ENCODE assay signal across 9 cellular contexts in the genomic region with DNA sequence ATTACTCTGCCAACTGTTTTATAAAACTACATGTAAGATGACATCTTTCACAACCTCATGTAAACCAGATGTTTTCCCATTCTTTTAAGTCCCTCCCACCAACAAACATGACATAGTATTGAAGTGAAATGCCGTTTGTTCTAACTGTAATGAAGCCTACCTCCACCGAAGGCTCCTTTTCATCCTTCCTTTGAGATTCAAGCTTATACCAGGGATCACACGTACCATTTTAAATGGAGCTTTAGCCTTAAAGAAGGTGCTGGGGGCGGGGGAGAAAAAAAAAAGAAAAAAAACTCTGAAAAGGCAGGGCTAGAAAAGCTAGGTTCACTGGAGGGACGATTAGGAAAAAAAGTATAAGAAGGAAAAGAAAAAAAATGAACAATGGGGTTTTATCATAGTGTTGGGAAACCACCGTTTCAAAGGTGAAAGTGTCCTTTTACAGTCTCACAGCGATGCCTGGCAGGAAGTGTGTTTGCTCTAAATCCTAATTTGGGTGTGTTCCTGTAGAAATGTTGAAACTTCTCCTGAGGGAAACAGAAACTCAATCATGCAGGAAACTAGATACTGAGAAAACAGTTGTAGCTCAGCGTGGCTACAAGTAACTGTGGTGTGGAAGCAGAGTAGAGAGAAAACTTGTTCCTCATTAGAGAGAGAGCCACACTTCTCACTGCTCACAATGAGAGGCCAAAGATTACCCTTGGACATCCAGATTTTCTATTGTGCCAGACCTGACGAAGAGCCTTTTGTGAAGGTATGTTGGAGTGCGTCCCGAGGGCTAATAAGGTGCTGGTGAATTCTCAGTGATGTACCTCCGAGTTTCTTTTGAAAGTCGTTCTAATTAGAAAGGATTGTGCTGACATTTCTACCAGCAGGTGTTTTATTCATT. TPM values are rescaled to one million over a fixed set of nuclear protein-coding genes. Genes with fewer than 3 reads are reported as not detected.
DNase-seq lines count a peak whose midpoint lies in the region; ATAC-seq and TF ChIP-seq lines count a peak whose summit lies in the region.
"Had no signal": no experiment of that assay in that cellular context is flagged by ENCODE, and none has a peak within 500 bp of the region (broad histone marks: within the 10 kb centered on the region; RNA-seq: fewer than 3 reads in every experiment).

No MANE protein-coding gene starts in this region.

- peak overlapping the region; percentile 14; the same call in 1 of the 2 replicates for H3K27ac ChIP-seq in HEK293 (ENCODE audit: extremely low read depth, low read depth, low read length)
- H3K27ac ChIP-seq: 22Rv1 had no signal

- H3K36me3 ChIP-seq in HEK293 (ENCODE audit: control insufficient read depth in 2 of 2, insufficient read depth in 1 of 2, low read length in 2 of 2): peaks cover 0 to 49% of the 10 kb centered on the region in 2 experiments; a peak in 2 of 3 replicates

- POLR2A ChIA-PET in HEK293 (lab: Yijun Ruan, JAX) (interaction anchor here (1.0 to 1.5 kb wide), 3 partner anchors 37 to 67 kb away, joined by 3 to 4 read pairs (median 3); partner anchors contain the start of gene HINT3), WTC11 (lab: Charles Lee) (no interaction called here)

- H3K27me3 Mint-ChIP-seq in WTC11 (ENCODE audit: low read depth) (no peaks in the 10 kb centered on the region), endothelial cell (ENCODE audit: unreplicated experiment) (peaks cover 2% of the 10 kb centered on the region), natural killer cell (ENCODE audit: low read depth in 2 of 2) (no peaks in the 10 kb centered on the region), type B pancreatic cell (no peaks in the 10 kb centered on the region)

- TF ChIP-seq CTCF in HEK293 (tag by site-specific recombination; IDR thresholded peaks at IDR 0.05) (no peak), WTC11 (IDR thresholded peaks at IDR 0.05) (no peak), endothelial cell (IDR thresholded peaks at IDR 0.05; ENCODE audit: unreplicated experiment) (no peak), natural killer cell (IDR thresholded peaks at IDR 0.05) (no peak), type B pancreatic cell (conservative IDR thresholded peaks at IDR 0.05) (no peak)

- H3K4me3 ChIP-seq in HEK293 (ENCODE audit: low read depth, low read length): peak overlapping the region; percentile 15

- H3K4me1 ChIP-seq in HEK293 (ENCODE audit: control insufficient read depth, insufficient read depth, low read length): peaks cover 11% of the 10 kb centered on the region

- H3K4me1 Mint-ChIP-seq in WTC11: peaks cover 24% of the 10 kb centered on the region
- H3K4me1 Mint-ChIP-seq in endothelial cell (ENCODE audit: unreplicated experiment): peaks cover 17% of the 10 kb centered on the region
- peaks cover 19 to 24% of the 10 kb centered on the region in 2 donors for H3K4me1 Mint-ChIP-seq in natural killer cell
- H3K4me1 Mint-ChIP-seq in type B pancreatic cell (ENCODE audit: unreplicated experiment): peaks cover 17% of the 10 kb centered on the region

- DNase-seq in DMS 273 (lab: John Stamatoyannopoulos, UW; ENCODE audit: unreplicated experiment): peak; percentile 19
- no peak for DNase-seq in DMS 273 treated with DMSO at 0.1 percent for 48 hours (lab: John Stamatoyannopoulos, UW)
- peak; percentile 97 for DNase-seq in M059J (ENCODE audit: low read depth)
- no peak for DNase-seq in WTC11 (ENCODE audit: low spot score)
- no peak for DNase-seq in endothelial cell (ENCODE audit: low spot score)
- DNase-seq in natural killer cell: no peak
- DNase-seq in type B pancreatic cell (ENCODE audit: extremely low spot score, unreplicated experiment): no peak

- intact Hi-C loops in natural killer cell (cut with micrococcal nuclease): loop anchor here (1.0 to 2.0 kb wide), 2 partner anchors 37 to 138 kb away; partner anchors contain the start of gene HINT3

- no peaks in the 10 kb centered on the region for H3K9me3 ChIP-seq in HEK293 (ENCODE audit: control insufficient read depth, insufficient read depth, low read depth, low read length)

- peak; percentile 27 for ATAC-seq in WTC11
- peak; percentile 88 to 95 (median 94) for ATAC-seq in natural killer cell

- H3K4me3 Mint-ChIP-seq in WTC11: no peak overlapping the region
- peak overlapping the region; percentile 35 for H3K4me3 Mint-ChIP-seq in endothelial cell (ENCODE audit: unreplicated experiment)
- peak overlapping the region; percentile 19 for H3K4me3 Mint-ChIP-seq in natural killer cell
- H3K4me3 Mint-ChIP-seq in type B pancreatic cell: peak overlapping the region; percentile 89

- CTCF ChIA-PET in HEK293 (lab: Yijun Ruan, JAX): interaction anchor here (0.7 to 8.4 kb wide), 6 partner anchors 12 to 162 kb away, joined by 3 to 72 read pairs (median 4); partner anchors contain the start of gene HINT3
- CTCF ChIA-PET in WTC11 (lab: Charles Lee): interaction anchor here (1.5 to 5.6 kb wide), 5 partner anchors 13 to 38 kb away, joined by 4 to 43 read pairs (median 6); partner anchors contain the start of gene HINT3

- peak overlapping the region; percentile 46 for H3K27ac Mint-ChIP-seq in WTC11
- peak overlapping the region; percentile 62 for H3K27ac Mint-ChIP-seq in endothelial cell (ENCODE audit: unreplicated experiment)
- H3K27ac Mint-ChIP-seq in natural killer cell: peak overlapping the region; percentile 87 to 88
- peak overlapping the region; percentile 98 for H3K27ac Mint-ChIP-seq in type B pancreatic cell

- no peaks in the 10 kb centered on the region for H3K9me3 Mint-ChIP-seq in WTC11
- H3K9me3 Mint-ChIP-seq in endothelial cell (ENCODE audit: unreplicated experiment): no peaks in the 10 kb centered on the region
- H3K9me3 Mint-ChIP-seq in natural killer cell: no peaks in the 10 kb centered on the region
- no peaks in the 10 kb centered on the region for H3K9me3 Mint-ChIP-seq in type B pancreatic cell

- H3K36me3 Mint-ChIP-seq in WTC11 (no peaks in the 10 kb centered on the region; the same call in 1 of the 2 replicates), endothelial cell (ENCODE audit: low read depth, unreplicated experiment) (peaks cover 34% of the 10 kb centered on the region), natural killer cell (peaks cover 36% of the 10 kb centered on the region), type B pancreatic cell (peaks cover 40% of the 10 kb centered on the region)

TF ChIP-seq in HEK293, 187 proteins besides CTCF, POLR2A, EP300 and RAD21 (continues in another document):
- TF ChIP-seq PRDM1 (tag by site-specific recombination; IDR thresholded peaks at IDR 0.05) (peak; percentile 21; the same call in 1 of the 2 replicates), ZNF335 (tag by site-specific recombination; conservative IDR thresholded peaks at IDR 0.05) (0 out of 2 replicates have a peak, but pooled peaks have one; percentile 34), ZFP3 (tag by site-specific recombination; IDR thresholded peaks at IDR 0.05; ENCODE audit: low read depth) (no peak), ZBTB17 (tag by site-specific recombination; IDR thresholded peaks at IDR 0.05) (peak; percentile 79), FEZF1 (tag by site-specific recombination; IDR thresholded peaks at IDR 0.05) (peak; percentile 99), SCRT2 (tag by site-specific recombination; IDR thresholded peaks at IDR 0.05) (peak; percentile 85), ZNF366 (tag by site-specific recombination; conservative IDR thresholded peaks at IDR 0.05) (peak; percentile 49; the same call in 1 of the 2 replicates), SCRT1 (tag by site-specific recombination; IDR thresholded peaks at IDR 0.05; ENCODE audit: borderline replicate concordance) (peak; percentile 64; the same call in 1 of the 2 replicates)
- TF ChIP-seq, protein P1, sequence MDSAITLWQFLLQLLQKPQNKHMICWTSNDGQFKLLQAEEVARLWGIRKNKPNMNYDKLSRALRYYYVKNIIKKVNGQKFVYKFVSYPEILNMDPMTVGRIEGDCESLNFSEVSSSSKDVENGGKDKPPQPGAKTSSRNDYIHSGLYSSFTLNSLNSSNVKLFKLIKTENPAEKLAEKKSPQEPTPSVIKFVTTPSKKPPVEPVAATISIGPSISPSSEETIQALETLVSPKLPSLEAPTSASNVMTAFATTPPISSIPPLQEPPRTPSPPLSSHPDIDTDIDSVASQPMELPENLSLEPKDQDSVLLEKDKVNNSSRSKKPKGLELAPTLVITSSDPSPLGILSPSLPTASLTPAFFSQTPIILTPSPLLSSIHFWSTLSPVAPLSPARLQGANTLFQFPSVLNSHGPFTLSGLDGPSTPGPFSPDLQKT (IDR thresholded peaks at IDR 0.05; ENCODE audit: borderline replicate concordance, low read depth, low read length): peak; percentile 97

TF ChIP-seq in WTC11, 78 proteins besides CTCF, POLR2A, EP300 and RAD21:
- TF ChIP-seq GABPB1 (CRISPR knock-in tag; IDR thresholded peaks at IDR 0.05) (peak; percentile 59; the same call in 1 of the 2 replicates), ZBTB43 (CRISPR knock-in tag; IDR thresholded peaks at IDR 0.05) (no peak)

RNA-seq across cellular contexts. Expression of gene HINT3, which starts 37.6 kb away (rescaled TPM):
- total RNA-seq in M059J (2014; rRNA removed; shearing (Covaris generic)): 14.3 and 23.6 TPM in 2 replicates
- 9.4 to 10.2 TPM (median 9.9 TPM) in 3 replicates for total RNA-seq in WTC11 (2021)
- 12.3 TPM for total RNA-seq in endothelial cell (ENCODE audit: unreplicated experiment)
- total RNA-seq in natural killer cell: 10 to 100 TPM in 2 of 3 donors, 1 to 10 TPM in 1; 9.7 to 10.5 (median 10.3) TPM
- 14.8 and 19.9 TPM in 2 replicates for total RNA-seq in type B pancreatic cell (ENCODE audit: low replicate concordance)

Comparison
In these comparisons a context has a peak if more than half of its experiments do, and no peak if none do; other contexts are left out.
1. DNase-seq: peak in DMS 273 (single experiment) and M059J (single experiment); none in DMS 273 treated with DMSO at 0.1 percent for 48 hours (single experiment), WTC11 (single experiment), endothelial cell (single experiment), natural killer cell (single experiment) and type B pancreatic cell (single experiment).
2. H3K27ac Mint-ChIP-seq: peak in every context shown above with its lines; median percentile 98 in type B pancreatic cell; 88 in natural killer cell; 62 in endothelial cell; 46 in WTC11.